23 cellular contexts compared by ENCODE assay signal in the genomic region with DNA sequence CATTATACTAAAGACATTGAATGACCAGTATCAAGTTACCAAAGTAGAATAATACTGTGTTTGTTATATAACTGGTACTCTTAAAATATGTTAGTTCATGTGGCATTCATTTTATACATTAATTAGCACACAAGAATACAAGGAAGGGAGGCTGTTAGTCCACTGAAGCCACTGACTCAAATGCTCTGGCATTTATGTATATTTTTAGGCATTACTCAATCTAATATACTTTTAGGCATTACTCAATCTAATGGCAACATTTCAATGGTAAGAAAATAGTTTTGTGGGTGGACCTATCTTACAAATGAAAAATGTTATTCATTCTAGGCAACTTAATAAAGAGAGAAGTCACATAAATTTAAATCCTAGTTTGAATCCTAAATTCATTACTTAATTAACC.
"Had no signal": no experiment of that assay in that cellular context is flagged by ENCODE, and none has a peak within 500 bp of the region (broad histone marks: within the 10 kb centered on the region; RNA-seq: fewer than 3 reads in every experiment).

No MANE protein-coding gene starts in this region.

- H3K36me3 Mint-ChIP-seq: stimulated activated effector memory CD8-positive, alpha-beta T cell treated with anti-CD3 and anti-CD28 coated beads, Interleukin-12 subunit alpha, Interleukin-12 subunit beta, amount 100 ng/mL, for 72 hours; type B pancreatic cell had no signal

- H3K9me3 Mint-ChIP-seq: type B pancreatic cell had no signal

- H3K4me1 Mint-ChIP-seq: nephron; stimulated activated effector memory CD8-positive, alpha-beta T cell treated with anti-CD3 and anti-CD28 coated beads, Interleukin-12 subunit alpha, Interleukin-12 subunit beta, amount 100 ng/mL, for 72 hours had no signal

- DNase-seq: activated CD8-positive, alpha-beta memory T cell treated with anti-CD3 and anti-CD28 coated beads for 24 hours; activated CD8-positive, alpha-beta memory T cell treated with anti-CD3 and anti-CD28 coated beads, Interleukin-2, amount 50 U/mL, for 48 hours; activated gamma-delta T cell; activated T-cell treated with anti-CD3 and anti-CD28 coated beads, Interleukin-2, amount 50 U/mL, for 48 hours; caudate nucleus; colonic mucosa; foreskin melanocyte; glutamatergic neuron; hippocampal formation; islet precursor cell; midbrain; nucleus accumbens; stimulated activated CD4-positive, alpha-beta T cell treated with anti-CD3 and anti-CD28 coated beads, Interleukin-4, amount 100 ng/mL, for 24 hours had no signal

- H3K27ac Mint-ChIP-seq: activated naive CD4-positive, alpha-beta T cell treated with anti-CD3 and anti-CD28 coated beads, Interleukin-2, amount 50 U/mL, for 72 hours; nephron; stimulated activated effector memory CD8-positive, alpha-beta T cell treated with anti-CD3 and anti-CD28 coated beads, Interleukin-12 subunit alpha, Interleukin-12 subunit beta, amount 100 ng/mL, for 72 hours; T-helper 1 cell treated with Interleukin-12 subunit alpha and Interleukin-12 subunit beta and Interleukin-4 antibody, amounts not matched to agents 30 μg/mL and 1 μg/mL, for 36 hours; type B pancreatic cell had no signal

- ATAC-seq: activated CD4-positive, CD25-positive, alpha-beta regulatory T cell treated with anti-CD3 and anti-CD28 coated beads, Interleukin-2, amount 50 U/mL, for 24 hours; activated naive CD4-positive, alpha-beta T cell treated with anti-CD3 and anti-CD28 coated beads, Interleukin-2, amount 50 U/mL, for 72 hours; esophagus mucosa; left lobe of liver; sciatic nerve; stimulated activated effector memory CD8-positive, alpha-beta T cell treated with anti-CD3 and anti-CD28 coated beads, Interleukin-12 subunit alpha, Interleukin-12 subunit beta, amount 100 ng/mL, for 72 hours had no signal

- H3K4me3 Mint-ChIP-seq: nephron; stimulated activated effector memory CD8-positive, alpha-beta T cell treated with anti-CD3 and anti-CD28 coated beads, Interleukin-12 subunit alpha, Interleukin-12 subunit beta, amount 100 ng/mL, for 72 hours; T-helper 1 cell treated with Interleukin-12 subunit alpha and Interleukin-12 subunit beta and Interleukin-4 antibody, amounts not matched to agents 30 μg/mL and 1 μg/mL, for 36 hours; type B pancreatic cell had no signal

- H3K27me3 Mint-ChIP-seq: type B pancreatic cell had no signal

- H3K4me3 ChIP-seq: colonic mucosa, lung had no signal

- H3K27ac ChIP-seq: colonic mucosa had no signal
